In the genomic region with DNA sequence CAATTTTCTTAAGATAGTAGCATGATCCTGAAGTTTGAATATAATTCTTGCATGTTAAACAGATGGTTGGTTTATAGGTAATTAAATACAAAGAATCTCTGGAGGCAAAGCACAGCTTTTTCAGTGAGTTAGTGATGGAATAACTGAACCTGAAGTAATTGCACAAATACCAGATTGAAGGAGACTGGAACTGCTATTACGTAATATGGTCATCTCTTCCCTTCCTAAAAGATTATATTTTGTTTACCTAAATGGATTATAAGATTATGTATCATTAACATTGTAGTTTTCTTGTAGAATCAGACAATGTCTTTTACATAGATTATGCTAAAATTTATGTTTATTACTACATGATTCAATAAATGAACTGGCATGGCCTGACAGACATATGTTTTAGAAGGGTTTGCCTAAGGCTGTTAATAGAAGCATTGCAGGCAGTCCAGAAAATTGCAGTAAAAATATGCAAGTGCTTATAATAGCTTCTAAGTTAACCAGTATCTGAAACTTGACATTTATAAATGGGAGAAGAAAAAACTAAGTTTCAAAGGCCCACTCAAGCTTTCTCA, we compare ENCODE assay signal across 28 cellular contexts. TPM values are rescaled to one million over a fixed set of nuclear protein-coding genes. Genes with fewer than 3 reads are reported as not detected.
"Had no signal": no experiment of that assay in that cellular context is flagged by ENCODE, and none has a peak within 500 bp of the region (broad histone marks: within the 10 kb centered on the region; RNA-seq: fewer than 3 reads in every experiment).

No MANE protein-coding gene starts in this region.

- H3K27me3 ChIP-seq: breast epithelium had no signal

- H3K36me3 Mint-ChIP-seq: activated CD8-positive, alpha-beta memory T cell treated with anti-CD3 and anti-CD28 coated beads, Interleukin-2, amount 10 ng/mL, durations not matched to agents 7 days and 5 days; activated naive CD4-positive, alpha-beta T cell treated with anti-CD3 and anti-CD28 coated beads, Interleukin-2, amount 50 U/mL, for 24 hours; T-cell had no signal

- H3K4me3 ChIP-seq: breast epithelium, coronary artery, SJSA1 had no signal

- ATAC-seq: activated CD8-positive, alpha-beta memory T cell treated with anti-CD3 and anti-CD28 coated beads, Interleukin-2, amount 10 ng/mL, durations not matched to agents 7 days and 5 days; PC-3; T-cell had no signal

- H3K36me3 ChIP-seq: breast epithelium, SJSA1 had no signal

- H3K4me1 Mint-ChIP-seq: activated B cell treated with CpG ODN at 0.5 μM for 24 hours; activated CD4-positive, alpha-beta T cell treated with anti-CD3 and anti-CD28 coated beads, Interleukin-2, amount 10 ng/mL, durations not matched to agents 24 days and 14 days; activated CD8-positive, alpha-beta memory T cell treated with anti-CD3 and anti-CD28 coated beads, Interleukin-2, amount 10 ng/mL, durations not matched to agents 7 days and 5 days; activated naive CD4-positive, alpha-beta T cell treated with anti-CD3 and anti-CD28 coated beads, Interleukin-2, amount 50 U/mL, for 24 hours; T-cell had no signal

- H3K27me3 Mint-ChIP-seq: activated CD8-positive, alpha-beta memory T cell treated with anti-CD3 and anti-CD28 coated beads, Interleukin-2, amount 10 ng/mL, durations not matched to agents 7 days and 5 days had no signal

- DNase-seq: activated B cell treated with CpG ODN at 0.5 μM for 24 hours; activated CD4-positive, alpha-beta T cell treated with anti-CD3 and anti-CD28 coated beads for 1 hour; activated CD4-positive, alpha-beta T cell treated with anti-CD3 and anti-CD28 coated beads, Interleukin-2, amount 10 ng/mL, durations not matched to agents 24 days and 14 days; activated CD4-positive, alpha-beta T cell treated with anti-CD3 and anti-CD28 coated beads, Interleukin-2, amount 50 U/mL, for 48 hours; activated CD8-positive, alpha-beta memory T cell treated with anti-CD3 and anti-CD28 coated beads, Interleukin-2, amount 10 ng/mL, durations not matched to agents 7 days and 5 days; activated effector memory CD4-positive, alpha-beta T cell treated with Interleukin-2 at 50 U/mL for 16 hours; activated naive CD4-positive, alpha-beta T cell; activated T-cell treated with anti-CD3 and anti-CD28 coated beads, Interleukin-2, amount 50 U/mL, for 24 hours; aorta; caudate nucleus; NCI-H1092; NCI-H1436; NCI-H187 treated with DMSO at 0.1 percent for 48 hours; NCI-H2081 treated with DMSO at 0.1 percent for 48 hours; NCI-H345; NCI-H510A treated with DMSO at 0.1 percent for 48 hours; PC-3; SHP77; T-cell; T-helper 2 cell; T1000 had no signal

- H3K27ac Mint-ChIP-seq: activated B cell treated with CpG ODN at 0.5 μM for 24 hours; activated CD4-positive, alpha-beta T cell treated with anti-CD3 and anti-CD28 coated beads, Interleukin-2, amount 10 ng/mL, durations not matched to agents 24 days and 14 days; activated CD8-positive, alpha-beta memory T cell treated with anti-CD3 and anti-CD28 coated beads, Interleukin-2, amount 10 ng/mL, durations not matched to agents 7 days and 5 days; activated naive CD4-positive, alpha-beta T cell treated with anti-CD3 and anti-CD28 coated beads, Interleukin-2, amount 50 U/mL, for 24 hours; activated T-cell treated with anti-CD3 and anti-CD28 coated beads, Interleukin-2, amount 50 U/mL, for 24 hours; activated T-helper 1 cell treated with anti-CD3 and anti-CD28 coated beads, Interleukin-12 subunit alpha, Interleukin-12 subunit beta, Interleukin-2, Interleukin-4 antibody, amounts not matched to agents 30 ng/mL and 10 ng/mL and 1 ng/mL, durations not matched to agents 14 hours and 24 hours and 36 hours; T-cell had no signal

- H3K9me3 ChIP-seq: breast epithelium, SJSA1 had no signal

- H3K27ac ChIP-seq: breast epithelium, coronary artery, SJSA1 had no signal

- FAIRE-seq: RCC 7860, TTC549 had no signal

- H3K4me1 ChIP-seq: breast epithelium, SJSA1 had no signal

- H3K4me3 Mint-ChIP-seq: activated B cell treated with CpG ODN at 0.5 μM for 24 hours; activated CD4-positive, alpha-beta T cell treated with anti-CD3 and anti-CD28 coated beads, Interleukin-2, amount 10 ng/mL, durations not matched to agents 24 days and 14 days; activated CD8-positive, alpha-beta memory T cell treated with anti-CD3 and anti-CD28 coated beads, Interleukin-2, amount 10 ng/mL, durations not matched to agents 7 days and 5 days; activated naive CD4-positive, alpha-beta T cell treated with anti-CD3 and anti-CD28 coated beads, Interleukin-2, amount 50 U/mL, for 24 hours; activated T-cell treated with anti-CD3 and anti-CD28 coated beads, Interleukin-2, amount 50 U/mL, for 24 hours; activated T-helper 1 cell treated with anti-CD3 and anti-CD28 coated beads, Interleukin-12 subunit alpha, Interleukin-12 subunit beta, Interleukin-2, Interleukin-4 antibody, amounts not matched to agents 30 ng/mL and 10 ng/mL and 1 ng/mL, durations not matched to agents 14 hours and 24 hours and 36 hours; T-cell had no signal

- H3K9me3 Mint-ChIP-seq: activated CD4-positive, alpha-beta T cell treated with anti-CD3 and anti-CD28 coated beads, Interleukin-2, amount 10 ng/mL, durations not matched to agents 24 days and 14 days; activated T-helper 1 cell treated with anti-CD3 and anti-CD28 coated beads, Interleukin-12 subunit alpha, Interleukin-12 subunit beta, Interleukin-2, Interleukin-4 antibody, amounts not matched to agents 30 ng/mL and 10 ng/mL and 1 ng/mL, durations not matched to agents 14 hours and 24 hours and 36 hours had no signal

RNA-seq across cellular contexts. Expression of a gene that starts 35.8 kb away (rescaled TPM):
- total RNA-seq: activated B cell treated with CpG ODN at 0.5 μM for 24 hours; activated CD4-positive, alpha-beta T cell treated with anti-CD3 and anti-CD28 coated beads, Interleukin-2, amount 10 ng/mL, durations not matched to agents 24 days and 14 days; activated CD8-positive, alpha-beta memory T cell treated with anti-CD3 and anti-CD28 coated beads, Interleukin-2, amount 10 ng/mL, durations not matched to agents 7 days and 5 days; activated T-helper 1 cell treated with anti-CD3 and anti-CD28 coated beads, Interleukin-12 subunit alpha, Interleukin-12 subunit beta, Interleukin-2, Interleukin-4 antibody, amounts not matched to agents 30 ng/mL and 10 ng/mL and 1 ng/mL, durations not matched to agents 14 hours and 24 hours and 36 hours; SJSA1; T-cell had no signal
